Comparison of ENCODE assay signal across 16 cellular contexts in genomic region chr12:10221846-10222245, GRCh38. TPM values are rescaled to one million over a fixed set of nuclear protein-coding genes. Genes with fewer than 3 reads are reported as not detected.
A peak's percentile ranks its signal among the peaks of the same experiment; 100 is the strongest.
DNase-seq lines count a peak whose midpoint lies in the region; ATAC-seq and TF ChIP-seq lines count a peak whose summit lies in the region.
"Had no signal": no experiment of that assay in that cellular context is flagged by ENCODE, and none has a peak within 500 bp of the region (broad histone marks: within the 10 kb centered on the region; RNA-seq: fewer than 3 reads in every experiment).

No MANE protein-coding gene starts in this region.

- peaks cover 4% of the 10 kb centered on the region for H3K79me1 ChIP-seq in mesendoderm (ENCODE audit: low read length)

- H3K27ac Mint-ChIP-seq in activated T-cell treated with anti-CD3 and anti-CD28 coated beads, Interleukin-2, amount 50 U/mL, for 24 hours: peak overlapping the region; percentile 19
- H3K27ac Mint-ChIP-seq in CD8-positive, alpha-beta T cell: peak overlapping the region; percentile 7
- no peak overlapping the region for H3K27ac Mint-ChIP-seq in endothelial cell (ENCODE audit: unreplicated experiment)
- H3K27ac Mint-ChIP-seq in progenitor cell of endocrine pancreas: peak overlapping the region; percentile 22

- H3K9me3 Mint-ChIP-seq in activated T-cell treated with anti-CD3 and anti-CD28 coated beads, Interleukin-2, amount 50 U/mL, for 24 hours: no peaks in the 10 kb centered on the region
- H3K9me3 Mint-ChIP-seq in activated T-cell treated with anti-CD3 and anti-CD28 coated beads, Interleukin-2, amount 50 U/mL, for 4 hours: no peaks in the 10 kb centered on the region
- no peaks in the 10 kb centered on the region for H3K9me3 Mint-ChIP-seq in CD8-positive, alpha-beta T cell
- H3K9me3 Mint-ChIP-seq in endothelial cell (ENCODE audit: unreplicated experiment) (no peaks in the 10 kb centered on the region), progenitor cell of endocrine pancreas (ENCODE audit: low read depth) (peaks cover 3% of the 10 kb centered on the region)

- H3K27ac ChIP-seq in CD8-positive, alpha-beta T cell (ENCODE audit: low read depth, low read length): no peak overlapping the region
- H3K27ac ChIP-seq in RWPE1: no peak overlapping the region
- H3K27ac ChIP-seq in mesendoderm (ENCODE audit: low read depth, low read length): no peak overlapping the region
- H3K27ac ChIP-seq: BLaER1, GM23248 had no signal

- no peaks in the 10 kb centered on the region for H3K27me3 Mint-ChIP-seq in activated T-cell treated with anti-CD3 and anti-CD28 coated beads, Interleukin-2, amount 50 U/mL, for 24 hours
- H3K27me3 Mint-ChIP-seq in activated T-cell treated with anti-CD3 and anti-CD28 coated beads, Interleukin-2, amount 50 U/mL, for 4 hours (ENCODE audit: low read depth): no peaks in the 10 kb centered on the region
- no peaks in the 10 kb centered on the region for H3K27me3 Mint-ChIP-seq in CD8-positive, alpha-beta T cell (ENCODE audit: low read depth)
- H3K27me3 Mint-ChIP-seq in endothelial cell (ENCODE audit: unreplicated experiment): no peaks in the 10 kb centered on the region
- H3K27me3 Mint-ChIP-seq in progenitor cell of endocrine pancreas: no peaks in the 10 kb centered on the region

- no peak overlapping the region for H3K56ac ChIP-seq in mesendoderm (ENCODE audit: low read length)

- H3K4me3 ChIP-seq in CD8-positive, alpha-beta T cell (ENCODE audit: low read depth, low read length): no peak overlapping the region
- no peak overlapping the region for H3K4me3 ChIP-seq in mesendoderm (ENCODE audit: low read length)
- H3K4me3 ChIP-seq: BLaER1, GM12878, GM23248 had no signal

- H3K4ac ChIP-seq in mesendoderm (ENCODE audit: low read depth, low read length): no peak overlapping the region

- H4K5ac ChIP-seq in mesendoderm (ENCODE audit: low read length): no peak overlapping the region

- intact Hi-C loops in CD8-positive, alpha-beta T cell (cut with DNase I, micrococcal nuclease): no loop called here

- H3K4me3 Mint-ChIP-seq in activated T-cell treated with anti-CD3 and anti-CD28 coated beads, Interleukin-2, amount 50 U/mL, for 24 hours: no peak overlapping the region
- H3K4me3 Mint-ChIP-seq in activated T-cell treated with anti-CD3 and anti-CD28 coated beads, Interleukin-2, amount 50 U/mL, for 4 hours: no peak overlapping the region
- no peak overlapping the region for H3K4me3 Mint-ChIP-seq in CD8-positive, alpha-beta T cell
- H3K4me3 Mint-ChIP-seq in endothelial cell (ENCODE audit: unreplicated experiment) (peak overlapping the region; percentile 77), progenitor cell of endocrine pancreas (ENCODE audit: low read depth) (no peak overlapping the region)

- CTCF ChIA-PET in CD8-positive, alpha-beta T cell (lab: Charles Lee): interaction anchor here (1.0 kb wide), 1 partner anchor 14 kb away, joined by 5 read pairs; no protein-coding TSS in a partner anchor
- CTCF ChIA-PET in RWPE1 (lab: Yijun Ruan, JAX): no interaction called here

- peaks cover 2% of the 10 kb centered on the region for H3K79me2 ChIP-seq in mesendoderm (ENCODE audit: control insufficient read depth, insufficient read depth, low read length)

- no peak overlapping the region for H3K23ac ChIP-seq in mesendoderm (ENCODE audit: low read length)

- TF ChIP-seq CTCF in CD8-positive, alpha-beta T cell (IDR thresholded peaks at IDR 0.05): no peak
- TF ChIP-seq CTCF in endothelial cell (IDR thresholded peaks at IDR 0.05; ENCODE audit: unreplicated experiment) (no peak), progenitor cell of endocrine pancreas (IDR thresholded peaks at IDR 0.05; ENCODE audit: unreplicated experiment) (no peak), RWPE1 (conservative IDR thresholded peaks at IDR 0.05; ENCODE audit: low read depth) (no peak)

- H3K4me1 ChIP-seq in CD8-positive, alpha-beta T cell (ENCODE audit: insufficient read depth, low read length): peaks cover 2% of the 10 kb centered on the region
- no peaks in the 10 kb centered on the region for H3K4me1 ChIP-seq in mesendoderm (ENCODE audit: control insufficient read depth, low read depth, low read length)

- no peak overlapping the region for H3K9ac ChIP-seq in mesendoderm (ENCODE audit: low read length)
- H3K9ac ChIP-seq: BLaER1, GM23248 had no signal

- POLR2A ChIA-PET in CD8-positive, alpha-beta T cell (lab: Charles Lee): no interaction called here
- POLR2A ChIA-PET in RWPE1 (lab: Yijun Ruan, JAX; ENCODE audit: low non-redundant PET): no interaction called here

- H3K18ac ChIP-seq in mesendoderm (ENCODE audit: low read length): no peak overlapping the region

- no peak overlapping the region for H2BK5ac ChIP-seq in mesendoderm (ENCODE audit: low read length)

- no peaks in the 10 kb centered on the region for H3K9me3 ChIP-seq in CD8-positive, alpha-beta T cell (ENCODE audit: low read length)
- H3K9me3 ChIP-seq: BLaER1 had no signal

- H3K4me1 Mint-ChIP-seq in activated T-cell treated with anti-CD3 and anti-CD28 coated beads, Interleukin-2, amount 50 U/mL, for 24 hours (ENCODE audit: low read depth): peaks cover 11% of the 10 kb centered on the region
- peaks cover 3% of the 10 kb centered on the region for H3K4me1 Mint-ChIP-seq in activated T-cell treated with anti-CD3 and anti-CD28 coated beads, Interleukin-2, amount 50 U/mL, for 4 hours (ENCODE audit: low read depth)
- peaks cover 9% of the 10 kb centered on the region for H3K4me1 Mint-ChIP-seq in CD8-positive, alpha-beta T cell (ENCODE audit: low read depth)
- H3K4me1 Mint-ChIP-seq in endothelial cell (ENCODE audit: unreplicated experiment): peaks cover 8% of the 10 kb centered on the region
- no peaks in the 10 kb centered on the region for H3K4me1 Mint-ChIP-seq in progenitor cell of endocrine pancreas (ENCODE audit: low read depth)

- no CpG with 5 or more reads among the region's 5 CpGs for WGBS in mesendoderm (ENCODE audit: extremely low coverage, insufficient coverage, low lambda C conversion rate)

- H4K8ac ChIP-seq in mesendoderm (ENCODE audit: low read depth, low read length): no peak overlapping the region

- DNase-seq in activated T-cell treated with anti-CD3 and anti-CD28 coated beads, Interleukin-2, amount 50 U/mL, for 24 hours: no peak
- no peak for DNase-seq in activated T-cell treated with anti-CD3 and anti-CD28 coated beads, Interleukin-2, amount 50 U/mL, for 4 hours
- no peak for DNase-seq in CD8-positive, alpha-beta T cell
- DNase-seq in endothelial cell (ENCODE audit: low spot score) (no peak), progenitor cell of endocrine pancreas (ENCODE audit: low spot score, unreplicated experiment) (no peak), RWPE1 (ENCODE audit: low spot score) (no peak), mesendoderm (no peak)
- DNase-seq in stimulated activated CD4-positive, alpha-beta T cell treated with anti-CD3 and anti-CD28 coated beads, Interleukin-4, amount 100 ng/mL, for 1 hour: no peak
- DNase-seq: 8988T, AML-193, DMS79, GM23248 had no signal

- peaks cover 15% of the 10 kb centered on the region for H3K36me3 ChIP-seq in CD8-positive, alpha-beta T cell (ENCODE audit: insufficient read depth, low read length)
- H3K36me3 ChIP-seq in mesendoderm (ENCODE audit: control insufficient read depth, insufficient read depth, low read length): peaks cover 21% of the 10 kb centered on the region

- no peaks in the 10 kb centered on the region for H3K27me3 ChIP-seq in CD8-positive, alpha-beta T cell (ENCODE audit: insufficient read depth, low read length)
- H3K27me3 ChIP-seq in mesendoderm (ENCODE audit: insufficient read depth, low read length, poor library complexity): no peaks in the 10 kb centered on the region
- H3K27me3 ChIP-seq: BLaER1 had no signal

- H2BK15ac ChIP-seq in mesendoderm (replicated peaks; ENCODE audit: low read depth): no peak overlapping the region

- no peak overlapping the region for H3K4me2 ChIP-seq in mesendoderm (ENCODE audit: low read length)
- H3K4me2 ChIP-seq: BLaER1 had no signal

- ATAC-seq in activated T-cell treated with anti-CD3 and anti-CD28 coated beads, Interleukin-2, amount 50 U/mL, for 4 hours: no peak
- no peak for ATAC-seq in CD8-positive, alpha-beta T cell
- ATAC-seq: GM12878, HCT116 had no signal

- H2AK5ac ChIP-seq in mesendoderm (ENCODE audit: low read length): no peak overlapping the region

- H3K36me3 Mint-ChIP-seq in activated T-cell treated with anti-CD3 and anti-CD28 coated beads, Interleukin-2, amount 50 U/mL, for 24 hours (ENCODE audit: low read depth): peaks cover 55% of the 10 kb centered on the region
- peaks cover 43% of the 10 kb centered on the region for H3K36me3 Mint-ChIP-seq in activated T-cell treated with anti-CD3 and anti-CD28 coated beads, Interleukin-2, amount 50 U/mL, for 4 hours (ENCODE audit: insufficient read depth)
- peaks cover 61% of the 10 kb centered on the region for H3K36me3 Mint-ChIP-seq in CD8-positive, alpha-beta T cell
- peaks cover 53% of the 10 kb centered on the region for H3K36me3 Mint-ChIP-seq in endothelial cell (ENCODE audit: low read depth, unreplicated experiment)
- peaks cover 54% of the 10 kb centered on the region for H3K36me3 Mint-ChIP-seq in progenitor cell of endocrine pancreas (ENCODE audit: insufficient read depth)

- no peak overlapping the region for H2BK120ac ChIP-seq in mesendoderm (ENCODE audit: low read depth, low read length)

RNA-seq across cellular contexts. Expression of gene GABARAPL1, which starts 9.2 kb away (rescaled TPM):
- 10 to 100 TPM in 1 of 3 donors, 1 to 10 TPM in 2; 6.3 to 10.4 (median 9.3) TPM for total RNA-seq in activated T-cell treated with anti-CD3 and anti-CD28 coated beads, Interleukin-2, amount 50 U/mL, for 4 hours
- 100 to 1,000 TPM; 377 to 380 TPM for total RNA-seq in CD8-positive, alpha-beta T cell
- total RNA-seq in endothelial cell (ENCODE audit: unreplicated experiment) (133 TPM), progenitor cell of endocrine pancreas (94.2 and 96.2 TPM in 2 replicates)
- polyA plus RNA-seq in mesendoderm (2013, experiment 1 of 2): 45.0 TPM
- polyA plus RNA-seq in mesendoderm (2013, experiment 2 of 2): 45.2 TPM

RNA-seq across cellular contexts. Expression of gene TMEM52B, which starts 43.0 kb away (rescaled TPM):
- not detected for total RNA-seq in activated T-cell treated with anti-CD3 and anti-CD28 coated beads, Interleukin-2, amount 50 U/mL, for 4 hours
- not detected for total RNA-seq in CD8-positive, alpha-beta T cell
- total RNA-seq in endothelial cell (ENCODE audit: unreplicated experiment): not detected
- not detected in 2 replicates for total RNA-seq in progenitor cell of endocrine pancreas
- polyA plus RNA-seq in mesendoderm (2013, experiment 1 of 2): 0.79 TPM
- 0.57 TPM for polyA plus RNA-seq in mesendoderm (2013, experiment 2 of 2)
- total RNA-seq: G401, GM12878 had no signal
- polyA plus RNA-seq: GM12878 had no signal

RNA-seq across cellular contexts. Expression of gene OLR1, which starts 49.9 kb away (rescaled TPM):
- total RNA-seq in activated T-cell treated with anti-CD3 and anti-CD28 coated beads, Interleukin-2, amount 50 U/mL, for 4 hours: not detected
- not detected for total RNA-seq in CD8-positive, alpha-beta T cell
- total RNA-seq in endothelial cell (ENCODE audit: unreplicated experiment) (not detected), progenitor cell of endocrine pancreas (not detected in 2 replicates)
- polyA plus RNA-seq in mesendoderm (2013, experiment 1 of 2): 0.90 TPM
- polyA plus RNA-seq in mesendoderm (2013, experiment 2 of 2): 0.87 TPM
- polyA plus RNA-seq: GM12878 had no signal
